In the genomic region with DNA sequence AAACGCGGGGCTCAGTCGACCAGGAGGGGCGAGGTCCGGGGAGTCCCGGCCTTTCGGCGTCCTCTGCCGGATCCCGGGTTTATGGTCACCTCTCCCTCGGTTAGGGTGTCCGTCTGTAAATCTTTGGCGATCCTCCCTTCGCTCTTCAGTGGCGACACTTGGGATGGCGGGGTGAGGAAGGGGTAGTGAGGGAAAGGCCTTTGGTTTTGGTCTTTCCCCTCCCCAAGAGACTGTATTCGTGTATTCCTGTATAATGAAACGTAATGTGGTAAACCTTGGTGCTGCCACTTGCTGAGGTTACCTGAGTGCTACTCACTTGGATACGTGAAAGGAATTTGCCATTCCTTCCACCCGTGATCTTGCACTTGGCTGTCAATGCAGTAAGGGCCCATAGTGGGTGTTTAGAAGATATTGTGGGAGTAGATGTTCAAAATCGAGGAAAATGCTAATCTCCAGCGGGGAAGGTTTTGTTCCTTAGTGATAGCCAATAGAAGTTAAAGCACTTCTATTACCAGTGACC, we compare ENCODE assay signal across 9 cellular contexts. TPM values are rescaled to one million over a fixed set of nuclear protein-coding genes. Genes with fewer than 3 reads are reported as not detected.
A peak's percentile ranks its signal among the peaks of the same experiment; 100 is the strongest.
DNase-seq lines count a peak whose midpoint lies in the region; ATAC-seq, FAIRE-seq and TF ChIP-seq lines count a peak whose summit lies in the region.
"Had no signal": no experiment of that assay in that cellular context is flagged by ENCODE, and none has a peak within 500 bp of the region (broad histone marks: within the 10 kb centered on the region; RNA-seq: fewer than 3 reads in every experiment).

No MANE protein-coding gene starts in this region.

- H3K36me3 ChIP-seq in KOPT-K1 (ENCODE audit: insufficient read depth, low read length) (peaks cover 34% of the 10 kb centered on the region), H1 (ENCODE audit: control insufficient read depth in 2 of 4, insufficient read depth in 4 of 4, low read length in 3 of 4) (peaks cover 5 to 24% (median 19%) of the 10 kb centered on the region in 4 experiments; a peak in 6 of 8 replicates)

- no peaks in the 10 kb centered on the region for H3K27me3 ChIP-seq in H1 (replicated peaks in 1 of 4; ENCODE audit: control insufficient read depth in 3 of 4, extremely low read depth in 1 of 4, insufficient read depth in 3 of 4, low read length in 3 of 4)

- peaks cover 14% of the 10 kb centered on the region for H3K23me2 ChIP-seq in H1 (ENCODE audit: low read depth, low read length)

- H2BK12ac ChIP-seq in H1 (ENCODE audit: low read depth, low read length), result no peak overlapping the region; the same call in 1 of the 2 replicates

- peak overlapping the region; percentile 49 for H3K56ac ChIP-seq in H1 (replicated peaks; ENCODE audit: insufficient read length, low read depth, low read length)

- H2BK20ac ChIP-seq in H1 (ENCODE audit: low read length), result no peak overlapping the region

- no peak overlapping the region for H2BK15ac ChIP-seq in H1 (ENCODE audit: low read length)

- H3K9me3 ChIP-seq in KOPT-K1 (ENCODE audit: insufficient read depth, low read length, poor library complexity, severe bottlenecking) (no peaks in the 10 kb centered on the region), H1 (ENCODE audit: insufficient read depth in 2 of 2, low read depth in 1 of 2, low read length in 1 of 2) (no peaks in the 10 kb centered on the region)

- no peaks in the 10 kb centered on the region for H3K27me3 Mint-ChIP-seq in activated CD8-positive, alpha-beta memory T cell treated with anti-CD3 and anti-CD28 coated beads, Interleukin-2, amount 10 ng/mL, durations not matched to agents 7 days and 5 days

- no peak overlapping the region for H3K14ac ChIP-seq in H1 (ENCODE audit: insufficient read length)

- no peak for ATAC-seq in activated CD8-positive, alpha-beta memory T cell treated with anti-CD3 and anti-CD28 coated beads, Interleukin-2, amount 10 ng/mL, durations not matched to agents 7 days and 5 days
- ATAC-seq in omental fat pad (ENCODE audit: low FRiP score) (peak; percentile 28), HG02840 (IDR thresholded peaks at IDR 0.05; ENCODE audit: low FRiP score, unreplicated experiment) (no peak)

- H2AK5ac ChIP-seq in H1 (ENCODE audit: low read depth, low read length), result no peak overlapping the region; the same call in 1 of the 2 replicates

- 3% methylated on average over 22 of the region's 22 CpGs; no CpG with 5 or more reads in 1 of the 2 experiments for WGBS in H1 (ENCODE audit: extremely low coverage in 1 of 2, insufficient coverage in 1 of 2, insufficient read length in 1 of 2, insufficient replicate concordance in 2 of 2, low coverage in 1 of 2, low lambda C conversion rate in 2 of 2, missing lambda C conversion rate in 1 of 2), 2 experiments

- H3K36me3 Mint-ChIP-seq in activated CD8-positive, alpha-beta memory T cell treated with anti-CD3 and anti-CD28 coated beads, Interleukin-2, amount 10 ng/mL, durations not matched to agents 7 days and 5 days, result peaks cover 13% of the 10 kb centered on the region

- TF ChIP-seq RAD21 in H1 (IDR thresholded peaks at IDR 0.05 in 1 of 2, conservative IDR thresholded peaks at IDR 0.05 in 1 of 2; ENCODE audit: low read depth in 2 of 2, low read length in 2 of 2), result peak in 1 of 2 experiments; percentile 21; a peak in 2 of 4 replicates

- H4K8ac ChIP-seq in H1 (ENCODE audit: extremely low read depth, insufficient read depth, low read length), result peak overlapping the region; percentile 99; the same call in 1 of the 2 replicates

- H3K9me3 Mint-ChIP-seq in activated CD8-positive, alpha-beta memory T cell treated with anti-CD3 and anti-CD28 coated beads, Interleukin-2, amount 10 ng/mL, durations not matched to agents 7 days and 5 days (ENCODE audit: low read depth), result no peaks in the 10 kb centered on the region

- FAIRE-seq in H1 (lab: Jason Lieb, UNC), result no peak
- FAIRE-seq: endometrium had no signal

- no peak overlapping the region for H4K91ac ChIP-seq in H1 (replicated peaks; ENCODE audit: insufficient read length, low read length)

- H2AFZ ChIP-seq in H1 (ENCODE audit: low read length), result peak overlapping the region; percentile 86; the same call in 1 of the 2 replicates

- H3K4ac ChIP-seq in H1 (replicated peaks; ENCODE audit: insufficient read length, low read depth, low read length), result no peak overlapping the region

- H4K20me1 ChIP-seq in H1 (replicated peaks in 1 of 2; ENCODE audit: control insufficient read depth in 1 of 2, insufficient read depth in 2 of 2, low read length in 2 of 2), result peaks cover 2 to 3% of the 10 kb centered on the region in 2 experiments

- TF ChIP-seq EP300 in H1 (IDR thresholded peaks at IDR 0.05; ENCODE audit: borderline replicate concordance in 1 of 2, low read depth in 2 of 2, low read length in 2 of 2), result no peak

- peak overlapping the region; percentile 63; the same call in 1 of the 2 replicates for H3K18ac ChIP-seq in H1 (ENCODE audit: extremely low read depth, low read length)

- peak overlapping the region; percentile 98 for H3K4me3 Mint-ChIP-seq in activated CD8-positive, alpha-beta memory T cell treated with anti-CD3 and anti-CD28 coated beads, Interleukin-2, amount 10 ng/mL, durations not matched to agents 7 days and 5 days

- CTCF ChIA-PET in activated CD8-positive, alpha-beta memory T cell treated with anti-CD3 and anti-CD28 coated beads, Interleukin-2, amount 10 ng/mL, durations not matched to agents 7 days and 5 days (lab: Charles Lee), result interaction anchor here (1.0 to 1.1 kb wide), 3 partner anchors 81 to 259 kb away, joined by 3 to 5 read pairs (median 4); no protein-coding TSS in a partner anchor
- CTCF ChIA-PET in H1 (lab: Charles Lee; ENCODE audit: partially characterized antibody) (no interaction called here), HEK293T (lab: Yijun Ruan, JAX) (interaction anchor here (1.0 kb wide), 1 partner anchor 8 kb away, joined by 4 read pairs; no protein-coding TSS in a partner anchor)

- no peak for DNase-seq in activated CD8-positive, alpha-beta memory T cell treated with anti-CD3 and anti-CD28 coated beads, Interleukin-2, amount 10 ng/mL, durations not matched to agents 7 days and 5 days
- no peak for DNase-seq in activated CD8-positive, alpha-beta memory T cell treated with anti-CD3 and anti-CD28 coated beads for 24 hours
- DNase-seq in H1 (ENCODE audit: low read depth in 1 of 2, low spot score in 2 of 2), result no peak
- DNase-seq in omental fat pad (ENCODE audit: low spot score), result no peak
- DNase-seq in effector CD8-positive, alpha-beta T cell (lab: John Stamatoyannopoulos, UW), result no peak
- no peak for DNase-seq in HEK293T (ENCODE audit: extremely low spot score)

- H3K27ac Mint-ChIP-seq in activated CD8-positive, alpha-beta memory T cell treated with anti-CD3 and anti-CD28 coated beads, Interleukin-2, amount 10 ng/mL, durations not matched to agents 7 days and 5 days, result peak overlapping the region; percentile 97

- H3K27ac ChIP-seq in KOPT-K1 (ENCODE audit: low read depth, low read length, poor library complexity, severe bottlenecking) (peak overlapping the region; percentile 92), H1 (ENCODE audit: low read depth, low read length) (peak overlapping the region; percentile 100)

- H3K23ac ChIP-seq in H1 (ENCODE audit: insufficient read length), result no peak overlapping the region

- H3K4me1 ChIP-seq in H1 (replicated peaks in 1 of 4; ENCODE audit: control insufficient read depth in 3 of 4, insufficient read depth in 4 of 4, low read length in 3 of 4), result peaks cover 0 to 8% (median 3%) of the 10 kb centered on the region in 4 experiments; a peak in 5 of 7 replicates

- peak overlapping the region; percentile 57 for H4K5ac ChIP-seq in H1 (ENCODE audit: insufficient read length, low read depth, low read length)

- H3K9ac ChIP-seq in H1 (replicated peaks in 1 of 4; ENCODE audit: extremely low read depth in 1 of 4, low read depth in 3 of 4, low read length in 3 of 4), result peak overlapping the region; percentile 97 to 99 (median 98)

- POLR2A ChIA-PET in H1 (lab: Charles Lee; ENCODE audit: partially characterized antibody), result interaction anchor here (0.6 to 1.7 kb wide), 12 partner anchors 9 to 1148 kb away, joined by 3 to 10 read pairs (median 3); a partner anchor contains a TSS
- POLR2A ChIA-PET in HEK293T (lab: Yijun Ruan, JAX), result interaction anchor here (0.7 to 1.4 kb wide), 4 partner anchors 11 to 19 kb away, joined by 3 to 5 read pairs (median 3); no protein-coding TSS in a partner anchor

- peaks cover 11 to 41% of the 10 kb centered on the region in 2 experiments for H3K79me2 ChIP-seq in H1 (ENCODE audit: control insufficient read depth in 1 of 2, insufficient read depth in 2 of 2, low read length in 2 of 2)

- no peak for TF ChIP-seq POLR2A in H1 (IDR thresholded peaks at IDR 0.05; ENCODE audit: control extremely low read depth in 1 of 2, low read depth in 2 of 2, low read length in 2 of 2)

- no peak overlapping the region for H2BK120ac ChIP-seq in H1 (replicated peaks; ENCODE audit: low read depth, low read length)

- peak overlapping the region; percentile 96 to 100 (median 99) for H3K4me3 ChIP-seq in H1 (ENCODE audit: extremely low read depth in 1 of 4, insufficient read depth in 2 of 4, low read depth in 3 of 4, low read length in 4 of 4)

- peak overlapping the region; percentile 83 to 95 for H3K4me2 ChIP-seq in H1 (ENCODE audit: insufficient read depth in 1 of 2, low read depth in 2 of 2, low read length in 2 of 2)

- H3K79me1 ChIP-seq in H1 (ENCODE audit: low read depth, low read length), result peaks cover 8% of the 10 kb centered on the region; the same call in 1 of the 2 replicates

- TF ChIP-seq CTCF in H1 (IDR thresholded peaks at IDR 0.05; ENCODE audit: control extremely low read depth in 1 of 3, insufficient read depth in 1 of 3, low read depth in 1 of 3, low read length in 3 of 3), result no peak
- no peak for TF ChIP-seq CTCF in omental fat pad (IDR thresholded peaks at IDR 0.05)

- peak overlapping the region; percentile 99; the same call in 1 of the 2 replicates for H2BK5ac ChIP-seq in H1 (ENCODE audit: low read depth, low read length)

- H3K4me1 Mint-ChIP-seq in activated CD8-positive, alpha-beta memory T cell treated with anti-CD3 and anti-CD28 coated beads, Interleukin-2, amount 10 ng/mL, durations not matched to agents 7 days and 5 days, result peaks cover 48% of the 10 kb centered on the region

TF ChIP-seq in HEK293T, 16 proteins besides CTCF, POLR2A, EP300 and RAD21:
- TF ChIP-seq FOXA1 (IDR thresholded peaks at IDR 0.05), result no peak

RNA-seq across cellular contexts. Expression of a gene that starts 0.5 kb away (rescaled TPM):
- total RNA-seq in activated CD8-positive, alpha-beta memory T cell treated with anti-CD3 and anti-CD28 coated beads, Interleukin-2, amount 10 ng/mL, durations not matched to agents 7 days and 5 days, result 10 to 100 TPM; 60.0 to 64.6 TPM
- total RNA-seq in H1 (2021; fragmentation: NEBNext Ultra II Directional; extraction: Animal tissue kit (Norgen Biotek cat#: 25700)), result 98.8 and 100 TPM in 2 replicates
- polyA plus RNA-seq in H1 (2011; rRNA removed), result 29.3 and 44.6 TPM in 2 replicates
- polyA plus RNA-seq in H1 (2011; cell fraction: cytosol; rRNA removed), result 48.1 TPM
- 39.3 TPM for polyA plus RNA-seq in H1 (2011; cell fraction: nucleus; rRNA removed)
- 48.8 to 89.9 TPM (median 64.1 TPM) in 4 replicates for polyA plus RNA-seq in H1 (2012, experiment 1 of 2)
- 4.0 TPM for polyA plus RNA-seq in H1 (2012, experiment 2 of 2)
- 41.4 TPM for polyA plus RNA-seq in H1 (2013, experiment 1 of 2)
- 36.7 TPM for polyA plus RNA-seq in H1 (2013, experiment 2 of 2)
- polyA minus RNA-seq in H1 (2011; rRNA and poly(A)+ RNA removed), result 179 and 250 TPM in 2 replicates
- 70.5 TPM for polyA minus RNA-seq in H1 (2011; cell fraction: cytosol; rRNA and poly(A)+ RNA removed)
- 97.0 TPM for polyA minus RNA-seq in H1 (2011; cell fraction: nucleus; rRNA and poly(A)+ RNA removed)
- 10 to 100 TPM; 21.8 to 40.2 (median 30.7) TPM for total RNA-seq in omental fat pad
